23 cellular contexts compared by ENCODE assay signal in the genomic region with DNA sequence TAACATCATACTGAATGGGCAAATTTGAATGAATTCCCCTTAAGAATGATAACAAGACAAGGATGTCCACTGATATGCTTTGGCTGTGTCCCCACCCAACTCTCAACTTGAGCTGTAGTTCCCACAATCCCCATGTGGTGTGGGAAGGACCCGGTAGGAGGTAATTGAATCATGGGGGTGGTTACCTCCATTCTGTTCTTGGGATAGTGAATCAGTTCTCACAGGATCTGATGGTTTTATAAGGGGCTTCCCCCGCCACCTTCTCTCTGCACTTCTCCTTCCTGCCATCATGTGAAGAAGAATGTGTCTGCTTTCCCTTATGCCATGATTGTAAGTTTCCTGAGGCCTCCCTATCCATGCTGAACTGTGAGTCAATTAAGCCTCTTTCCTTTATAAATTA. TPM values are rescaled to one million over a fixed set of nuclear protein-coding genes. Genes with fewer than 3 reads are reported as not detected.
"Had no signal": no experiment of that assay in that cellular context is flagged by ENCODE, and none has a peak within 500 bp of the region (broad histone marks: within the 10 kb centered on the region; RNA-seq: fewer than 3 reads in every experiment).

No MANE protein-coding gene starts in this region.

- ATAC-seq: K562 had no signal

- DNase-seq: Kasumi-1, MM.1S, NCI-H1092 treated with DMSO at 0.1 percent for 48 hours, NCI-H1436, NCI-H187, NCI-H2029, NCI-H2081 treated with DMSO at 0.1 percent for 48 hours, NCI-H2171, NCI-H226, NCI-H446, NCI-H510A, NCI-H524 treated with DMSO at 0.1 percent for 48 hours, NCI-H69, NCI-H774, Right ventricle myocardium superior, RPMI8226, SIG-M5, SK-N-SH, SW 1271 had no signal

- FAIRE-seq: K562, RCC 7860 had no signal

- H3K4me3 ChIP-seq: K562 had no signal

- H3K27me3 Mint-ChIP-seq: IgD-negative memory B cell had no signal

- H3K4me3 Mint-ChIP-seq: IgD-negative memory B cell had no signal

- H3K27ac Mint-ChIP-seq: IgD-negative memory B cell had no signal

RNA-seq across cellular contexts. Expression of gene ADAM20, which starts 36.3 kb away (rescaled TPM):
- total RNA-seq: M059J had no signal
- polyA plus RNA-seq: IgD-negative memory B cell had no signal
